ENCODE assay signal across 8 cellular contexts in genomic region chr17:27352481-27353460, GRCh38. TPM values are rescaled to one million over a fixed set of nuclear protein-coding genes. Genes with fewer than 3 reads are reported as not detected.
DNase-seq lines count a peak whose midpoint lies in the region; ATAC-seq lines count a peak whose summit lies in the region.

No MANE protein-coding gene starts in this region.

- peaks cover 35 to 56% (median 48%) of the 10 kb centered on the region in 10 experiments for H3K4me1 ChIP-seq in BLaER1 treated with 17β-estradiol and CSF1 and Interleukin-3, amounts not matched to agents 10 nM and 100 nM

- peak overlapping the region; percentile 88 to 98 (median 92) for H3K9ac ChIP-seq in BLaER1 treated with 17β-estradiol and CSF1 and Interleukin-3, amounts not matched to agents 10 nM and 100 nM

- peaks cover 7% of the 10 kb centered on the region for H3K36me3 Mint-ChIP-seq in dendritic cell treated with granulocyte-macrophage colony-stimulating factor and Interleukin-4, amounts not matched to agents 40 ng/mL and 50 ng/mL, for 4 days (ENCODE audit: low read depth)
- no peaks in the 10 kb centered on the region for H3K36me3 Mint-ChIP-seq in naive thymus-derived CD8-positive, alpha-beta T cell

- ATAC-seq in naive thymus-derived CD8-positive, alpha-beta T cell: no peak
- no peak for ATAC-seq in GM19351 (IDR thresholded peaks at IDR 0.05; ENCODE audit: unreplicated experiment)
- ATAC-seq in GM19395 (IDR thresholded peaks at IDR 0.05; ENCODE audit: unreplicated experiment): no peak

- H3K4me1 Mint-ChIP-seq in dendritic cell treated with granulocyte-macrophage colony-stimulating factor and Interleukin-4, amounts not matched to agents 40 ng/mL and 50 ng/mL, for 4 days (ENCODE audit: low read depth): peaks cover 46% of the 10 kb centered on the region
- peaks cover 2 to 38% (median 19%) of the 10 kb centered on the region in 4 donors for H3K4me1 Mint-ChIP-seq in naive thymus-derived CD8-positive, alpha-beta T cell

- peak overlapping the region; percentile 94 for H3K4me3 Mint-ChIP-seq in dendritic cell treated with granulocyte-macrophage colony-stimulating factor and Interleukin-4, amounts not matched to agents 40 ng/mL and 50 ng/mL, for 4 days
- peak overlapping the region; percentile 43 to 82 (median 74) for H3K4me3 Mint-ChIP-seq in naive thymus-derived CD8-positive, alpha-beta T cell

- H3K36me3 ChIP-seq in BLaER1 treated with 17β-estradiol and CSF1 and Interleukin-3, amounts not matched to agents 10 nM and 100 nM: no peaks in the 10 kb centered on the region
- H3K36me3 ChIP-seq in MG63: no peaks in the 10 kb centered on the region

- peak overlapping the region; percentile 89 to 97 (median 94) for H3K27ac ChIP-seq in BLaER1 treated with 17β-estradiol and CSF1 and Interleukin-3, amounts not matched to agents 10 nM and 100 nM

- intact Hi-C loops in dendritic cell treated with granulocyte-macrophage colony-stimulating factor and Interleukin-4, amounts not matched to agents 40 ng/mL and 50 ng/mL, for 4 days (cut with micrococcal nuclease): loop anchor here (5.0 kb wide), 1 partner anchor 180 kb away; no protein-coding TSS in a partner anchor

- H3K4me3 ChIP-seq in BLaER1 treated with 17β-estradiol and CSF1 and Interleukin-3, amounts not matched to agents 10 nM and 100 nM: peak overlapping the region; percentile 71 to 81 (median 74)
- peak overlapping the region; percentile 69 for H3K4me3 ChIP-seq in MG63

- no peaks in the 10 kb centered on the region for H3K27me3 ChIP-seq in BLaER1 treated with 17β-estradiol and CSF1 and Interleukin-3, amounts not matched to agents 10 nM and 100 nM
- H3K27me3 ChIP-seq in MG63: no peaks in the 10 kb centered on the region

- H3K9me3 ChIP-seq in BLaER1 treated with 17β-estradiol and CSF1 and Interleukin-3, amounts not matched to agents 10 nM and 100 nM (replicated peaks in 1 of 11): peaks cover 0 to 8% (median 0%) of the 10 kb centered on the region in 11 experiments; a peak in 4 of 22 replicates
- no peaks in the 10 kb centered on the region for H3K9me3 ChIP-seq in MG63

- no peaks in the 10 kb centered on the region for H4K20me1 ChIP-seq in BLaER1 treated with 17β-estradiol and CSF1 and Interleukin-3, amounts not matched to agents 10 nM and 100 nM

- DNase-seq in MG63 (no peak), NCI-H187 (lab: John Stamatoyannopoulos, UW) (no peak), NCI-H1417 treated with DMSO at 0.1 percent for 48 hours (lab: John Stamatoyannopoulos, UW) (no peak)
- DNase-seq in naive thymus-derived CD8-positive, alpha-beta T cell: no peak

- no peaks in the 10 kb centered on the region for H3K9me3 Mint-ChIP-seq in dendritic cell treated with granulocyte-macrophage colony-stimulating factor and Interleukin-4, amounts not matched to agents 40 ng/mL and 50 ng/mL, for 4 days
- no peaks in the 10 kb centered on the region for H3K9me3 Mint-ChIP-seq in naive thymus-derived CD8-positive, alpha-beta T cell

- peak overlapping the region; percentile 80 to 93 (median 88) for H3K4me2 ChIP-seq in BLaER1 treated with 17β-estradiol and CSF1 and Interleukin-3, amounts not matched to agents 10 nM and 100 nM

- POLR2A ChIA-PET in naive thymus-derived CD8-positive, alpha-beta T cell (lab: Charles Lee): interaction anchor here (0.9 to 1.3 kb wide), 3 partner anchors 58 to 59 kb away, joined by 3 to 4 read pairs (median 3); partner anchors contain the start of gene WSB1

- H3K27me3 Mint-ChIP-seq in dendritic cell treated with granulocyte-macrophage colony-stimulating factor and Interleukin-4, amounts not matched to agents 40 ng/mL and 50 ng/mL, for 4 days: no peaks in the 10 kb centered on the region
- no peaks in the 10 kb centered on the region for H3K27me3 Mint-ChIP-seq in naive thymus-derived CD8-positive, alpha-beta T cell

- H3K27ac Mint-ChIP-seq in dendritic cell treated with granulocyte-macrophage colony-stimulating factor and Interleukin-4, amounts not matched to agents 40 ng/mL and 50 ng/mL, for 4 days: peak overlapping the region; percentile 94
- peak overlapping the region; percentile 30 to 88 (median 78) for H3K27ac Mint-ChIP-seq in naive thymus-derived CD8-positive, alpha-beta T cell

RNA-seq across cellular contexts. Expression of gene WSB1, which starts 58.9 kb away (rescaled TPM):
- total RNA-seq in MG63 (2014; rRNA removed; shearing (Covaris generic); ENCODE audit: low replicate concordance): 46.4 and 76.4 TPM in 2 replicates
- 100 to 1,000 TPM; 154 to 159 TPM for total RNA-seq in naive thymus-derived CD8-positive, alpha-beta T cell
- polyA plus RNA-seq in naive thymus-derived CD8-positive, alpha-beta T cell: 100 to 1,000 TPM; 128 to 186 (median 132) TPM
